Comparison of ENCODE assay signal across 24 cellular contexts in genomic region chr18:55031164-55031563, GRCh38.
DNase-seq lines count a peak whose midpoint lies in the region; ATAC-seq and TF ChIP-seq lines count a peak whose summit lies in the region.
"Had no signal": no experiment of that assay in that cellular context is flagged by ENCODE, and none has a peak within 500 bp of the region (broad histone marks: within the 10 kb centered on the region; RNA-seq: fewer than 3 reads in every experiment).

No MANE protein-coding gene starts in this region.

- intact Hi-C loops in Calu3 (cut with micrococcal nuclease; ENCODE audit: unreplicated experiment) (no loop called here), psoas muscle (cut with DNase I) (no loop called here), thyroid gland (cut with DNase I) (no loop called here)
- intact Hi-C loops in activated CD4-positive, alpha-beta memory T cell treated with anti-CD3 and anti-CD28 coated beads for 36 hours (cut with micrococcal nuclease) = no loop called here

- H3K4me3 ChIP-seq in RWPE2 (ENCODE audit: severe bottlenecking) (no peak overlapping the region), psoas muscle (no peak overlapping the region), thyroid gland (replicated peaks in 1 of 3) (no peak overlapping the region)
- H3K4me3 ChIP-seq: BLaER1 treated with 17β-estradiol and CSF1 and Interleukin-3, amounts not matched to agents 10 nM and 100 nM; Peyer's patch; SK-N-MC had no signal

- peaks cover 5% of the 10 kb centered on the region for H3K36me3 Mint-ChIP-seq in Calu3 (ENCODE audit: insufficient read depth, unreplicated experiment)
- no peaks in the 10 kb centered on the region for H3K36me3 Mint-ChIP-seq in memory B cell
- H3K36me3 Mint-ChIP-seq in T-helper 2 cell treated with Interferon-gamma antibody and Interleukin-4, amounts not matched to agents 5 μg/mL and 100 μg/mL, for 36 hours (ENCODE audit: low read depth) = no peaks in the 10 kb centered on the region
- no peaks in the 10 kb centered on the region for H3K36me3 Mint-ChIP-seq in activated CD4-positive, alpha-beta memory T cell treated with anti-CD3 and anti-CD28 coated beads for 36 hours
- H3K36me3 Mint-ChIP-seq: IgD-negative memory B cell had no signal

- peak overlapping the region; percentile 38 for H3K4me3 Mint-ChIP-seq in Calu3 (ENCODE audit: low read depth, unreplicated experiment)
- no peak overlapping the region for H3K4me3 Mint-ChIP-seq in memory B cell
- H3K4me3 Mint-ChIP-seq in T-helper 2 cell treated with Interferon-gamma antibody and Interleukin-4, amounts not matched to agents 5 μg/mL and 100 μg/mL, for 36 hours = no peak overlapping the region
- H3K4me3 Mint-ChIP-seq in activated CD4-positive, alpha-beta memory T cell treated with anti-CD3 and anti-CD28 coated beads for 36 hours = no peak overlapping the region
- H3K4me3 Mint-ChIP-seq: CD4-positive, alpha-beta T cell; H9; IgD-negative memory B cell had no signal

- no peaks in the 10 kb centered on the region for H3K4me1 ChIP-seq in RWPE2 (ENCODE audit: insufficient read depth, poor library complexity, severe bottlenecking)
- H3K4me1 ChIP-seq in psoas muscle = no peaks in the 10 kb centered on the region
- H3K4me1 ChIP-seq in thyroid gland = no peaks in the 10 kb centered on the region
- H3K4me1 ChIP-seq: BLaER1 treated with 17β-estradiol and CSF1 and Interleukin-3, amounts not matched to agents 10 nM and 100 nM; Peyer's patch had no signal

- no peak for DNase-seq in Calu3
- peak; percentile 19 for DNase-seq in NAMALWA (ENCODE audit: low spot score)
- no peak for DNase-seq in RWPE2 (ENCODE audit: low spot score)
- no peak for DNase-seq in memory B cell (ENCODE audit: low spot score in 2 of 2)
- DNase-seq in psoas muscle = no peak
- DNase-seq in T-helper 2 cell treated with Interferon-gamma antibody and Interleukin-4, amounts not matched to agents 5 μg/mL and 100 μg/mL, for 36 hours (ENCODE audit: low spot score) = no peak
- DNase-seq in activated CD4-positive, alpha-beta memory T cell treated with anti-CD3 and anti-CD28 coated beads for 36 hours = no peak
- no peak for DNase-seq in thyroid gland
- DNase-seq: AML-193; CD4-positive, alpha-beta T cell; DND-41; H9; NCI-H1092; NCI-H1417 treated with DMSO at 0.1 percent for 48 hours; NCI-H187 treated with DMSO at 0.1 percent for 48 hours; NCI-H524; NCI-H774; NK-92 treated with Interleukin-12 subunit alpha and Interleukin-12 subunit beta, amount 100 ng/mL, for 24 hours; Peyer's patch; SIG-M5 had no signal

- H3K27me3 ChIP-seq in RWPE2 (ENCODE audit: insufficient read depth, poor library complexity, severe bottlenecking) (no peaks in the 10 kb centered on the region), psoas muscle (ENCODE audit: insufficient read depth in 3 of 3, low read length in 2 of 3) (peaks cover 0 to 3% (median 0%) of the 10 kb centered on the region in 3 donors), thyroid gland (no peaks in the 10 kb centered on the region)
- H3K27me3 ChIP-seq: BLaER1 treated with 17β-estradiol and CSF1 and Interleukin-3, amounts not matched to agents 10 nM and 100 nM; Peyer's patch had no signal

- peaks cover 13% of the 10 kb centered on the region for H3K4me1 Mint-ChIP-seq in Calu3 (ENCODE audit: low read depth, unreplicated experiment)
- H3K4me1 Mint-ChIP-seq in memory B cell = peaks cover 10% of the 10 kb centered on the region
- H3K4me1 Mint-ChIP-seq in T-helper 2 cell treated with Interferon-gamma antibody and Interleukin-4, amounts not matched to agents 5 μg/mL and 100 μg/mL, for 36 hours (ENCODE audit: low read depth) = no peaks in the 10 kb centered on the region
- H3K4me1 Mint-ChIP-seq in activated CD4-positive, alpha-beta memory T cell treated with anti-CD3 and anti-CD28 coated beads for 36 hours (ENCODE audit: low read depth) = no peaks in the 10 kb centered on the region

- ATAC-seq in RWPE2 (ENCODE audit: low read depth) (no peak), memory B cell (ENCODE audit: low read depth) (no peak), psoas muscle (no peak)

- H3K9me3 ChIP-seq in RWPE2 (ENCODE audit: severe bottlenecking) = no peaks in the 10 kb centered on the region
- no peaks in the 10 kb centered on the region for H3K9me3 ChIP-seq in psoas muscle
- H3K9me3 ChIP-seq in thyroid gland = no peaks in the 10 kb centered on the region
- H3K9me3 ChIP-seq: BLaER1 treated with 17β-estradiol and CSF1 and Interleukin-3, amounts not matched to agents 10 nM and 100 nM; Peyer's patch had no signal

- no peaks in the 10 kb centered on the region for H3K27me3 Mint-ChIP-seq in Calu3 (ENCODE audit: unreplicated experiment)
- no peaks in the 10 kb centered on the region for H3K27me3 Mint-ChIP-seq in memory B cell
- H3K27me3 Mint-ChIP-seq in T-helper 2 cell treated with Interferon-gamma antibody and Interleukin-4, amounts not matched to agents 5 μg/mL and 100 μg/mL, for 36 hours (ENCODE audit: low read depth) = peaks cover 6% of the 10 kb centered on the region
- H3K27me3 Mint-ChIP-seq in activated CD4-positive, alpha-beta memory T cell treated with anti-CD3 and anti-CD28 coated beads for 36 hours = peaks cover 4% of the 10 kb centered on the region

- H3K27ac Mint-ChIP-seq in Calu3 (ENCODE audit: unreplicated experiment) (peak overlapping the region; percentile 82), memory B cell (peak overlapping the region; percentile 67)
- no peak overlapping the region for H3K27ac Mint-ChIP-seq in T-helper 2 cell treated with Interferon-gamma antibody and Interleukin-4, amounts not matched to agents 5 μg/mL and 100 μg/mL, for 36 hours
- no peak overlapping the region for H3K27ac Mint-ChIP-seq in activated CD4-positive, alpha-beta memory T cell treated with anti-CD3 and anti-CD28 coated beads for 36 hours
- H3K27ac Mint-ChIP-seq: CD4-positive, alpha-beta T cell; H9; IgD-negative memory B cell had no signal

- H3K36me3 ChIP-seq in RWPE2 (ENCODE audit: low read depth) (no peaks in the 10 kb centered on the region), psoas muscle (ENCODE audit: insufficient read depth in 1 of 2, low read depth in 1 of 2) (no peaks in the 10 kb centered on the region), thyroid gland (no peaks in the 10 kb centered on the region)
- H3K36me3 ChIP-seq: BLaER1 treated with 17β-estradiol and CSF1 and Interleukin-3, amounts not matched to agents 10 nM and 100 nM; Peyer's patch had no signal

- H3K9me3 Mint-ChIP-seq in Calu3 (ENCODE audit: low read depth, unreplicated experiment) = no peaks in the 10 kb centered on the region
- H3K9me3 Mint-ChIP-seq in memory B cell = no peaks in the 10 kb centered on the region
- no peaks in the 10 kb centered on the region for H3K9me3 Mint-ChIP-seq in T-helper 2 cell treated with Interferon-gamma antibody and Interleukin-4, amounts not matched to agents 5 μg/mL and 100 μg/mL, for 36 hours
- no peaks in the 10 kb centered on the region for H3K9me3 Mint-ChIP-seq in activated CD4-positive, alpha-beta memory T cell treated with anti-CD3 and anti-CD28 coated beads for 36 hours
- H3K9me3 Mint-ChIP-seq: CD4-positive, alpha-beta T cell; H9; IgD-negative memory B cell had no signal

- BruUV-seq in Calu3 (replicated peaks; lab: Mats Ljungman, UMichigan) = TSS peak; percentile 33

- TF ChIP-seq CTCF in Calu3 (IDR thresholded peaks at IDR 0.05; ENCODE audit: unreplicated experiment) = no peak
- TF ChIP-seq CTCF in RWPE2 (IDR thresholded peaks at IDR 0.05; ENCODE audit: poor library complexity, severe bottlenecking) = peak; percentile 21
- no peak for TF ChIP-seq CTCF in psoas muscle (IDR thresholded peaks at IDR 0.05)
- no peak for TF ChIP-seq CTCF in thyroid gland (IDR thresholded peaks at IDR 0.05)

- no peak for TF ChIP-seq POLR2A in thyroid gland (IDR thresholded peaks at IDR 0.05)

- 79 to 83% (median 82%) methylated on average over 2 of the region's 2 CpGs for WGBS in psoas muscle, 3 donors
- WGBS in thyroid gland, 2 donors = 85 to 87% methylated on average over 2 of the region's 2 CpGs

- H3K27ac ChIP-seq in RWPE2 (ENCODE audit: poor library complexity, severe bottlenecking) (no peak overlapping the region), psoas muscle (no peak overlapping the region), thyroid gland (no peak overlapping the region)
- H3K27ac ChIP-seq: BLaER1 treated with 17β-estradiol and CSF1 and Interleukin-3, amounts not matched to agents 10 nM and 100 nM; KMS-11; Peyer's patch; SK-N-MC had no signal

- POLR2A ChIA-PET in activated CD4-positive, alpha-beta memory T cell treated with anti-CD3 and anti-CD28 coated beads for 36 hours (lab: Charles Lee) = no interaction called here

- CTCF ChIA-PET in Calu3 (lab: Charles Lee) = no interaction called here
- CTCF ChIA-PET in activated CD4-positive, alpha-beta memory T cell treated with anti-CD3 and anti-CD28 coated beads for 36 hours (lab: Charles Lee) = no interaction called here

Comparison
In these comparisons a context has a peak if more than half of its experiments do, and no peak if none do; other contexts are left out.
1. H3K27ac Mint-ChIP-seq: peak in Calu3 (single experiment) and memory B cell (single experiment); none in T-helper 2 cell treated with Interferon-gamma antibody and Interleukin-4, amounts not matched to agents 5 μg/mL and 100 μg/mL, for 36 hours (single experiment) and activated CD4-positive, alpha-beta memory T cell treated with anti-CD3 and anti-CD28 coated beads for 36 hours (single experiment).